Comparison of ENCODE assay signal across 3 cellular contexts in genomic region chr3:58028902-58029301, GRCh38.
TF ChIP-seq lines count a peak whose summit lies in the region.

No MANE protein-coding gene starts in this region.

TF ChIP-seq in A549, 52 proteins besides CTCF, POLR2A, EP300 and RAD21 (continued from another document):
- no peak for TF ChIP-seq BCL3 (IDR thresholded peaks at IDR 0.05)
- no peak for TF ChIP-seq SMC3 (IDR thresholded peaks at IDR 0.05)
- no peak for TF ChIP-seq NPAS2 (CRISPR knock-in tag; IDR thresholded peaks at IDR 0.05; ENCODE audit: borderline replicate concordance)
- TF ChIP-seq HOXB5 (CRISPR knock-in tag; IDR thresholded peaks at IDR 0.05) = no peak
- TF ChIP-seq JUNB (IDR thresholded peaks at IDR 0.05) = no peak
- TF ChIP-seq PHF8 (IDR thresholded peaks at IDR 0.05; ENCODE audit: borderline replicate concordance, low read depth) = no peak
- no peak for TF ChIP-seq ESRRA (IDR thresholded peaks at IDR 0.05; ENCODE audit: borderline replicate concordance, low read length)
- no peak for TF ChIP-seq EHMT2 (IDR thresholded peaks at IDR 0.05; ENCODE audit: low read depth)
- no peak for TF ChIP-seq ATOH8 (CRISPR knock-in tag; IDR thresholded peaks at IDR 0.05; ENCODE audit: low read depth)
- no peak for TF ChIP-seq SREBF2 (IDR thresholded peaks at IDR 0.05)
- no peak for TF ChIP-seq CBX2 (IDR thresholded peaks at IDR 0.05; ENCODE audit: borderline replicate concordance, low read depth)
- no peak for TF ChIP-seq FOSL2 (IDR thresholded peaks at IDR 0.05)
- no peak for TF ChIP-seq FOSL2 (CRISPR knock-in tag; IDR thresholded peaks at IDR 0.05)
- no peak for TF ChIP-seq HOXA7 (CRISPR knock-in tag; IDR thresholded peaks at IDR 0.05)
- no peak for TF ChIP-seq CBX8 (IDR thresholded peaks at IDR 0.05)
- no peak for TF ChIP-seq MAFK (IDR thresholded peaks at IDR 0.05; ENCODE audit: partially characterized antibody)
- TF ChIP-seq ZSCAN20 (CRISPR knock-in tag; IDR thresholded peaks at IDR 0.05) = no peak
- no peak for TF ChIP-seq RCOR1 (IDR thresholded peaks at IDR 0.05; ENCODE audit: low read depth, low read length)
- TF ChIP-seq CEBPB (IDR thresholded peaks at IDR 0.05) = no peak
- TF ChIP-seq CHD4 (IDR thresholded peaks at IDR 0.05; ENCODE audit: borderline replicate concordance) = no peak

TF ChIP-seq in GM23338, 12 proteins besides CTCF, POLR2A, EP300 and RAD21:
- no peak for TF ChIP-seq REST (IDR thresholded peaks at IDR 0.05; ENCODE audit: unreplicated experiment)
TF ChIP-seq in GM23338: peak in this region for 0.

TF ChIP-seq in WTC11, 78 proteins besides CTCF, POLR2A, EP300 and RAD21 (continued from another document):
- TF ChIP-seq MAX (CRISPR knock-in tag; IDR thresholded peaks at IDR 0.05) (no peak), FOXK1 (CRISPR knock-in tag; IDR thresholded peaks at IDR 0.05) (no peak)
- TF ChIP-seq, protein P1, sequence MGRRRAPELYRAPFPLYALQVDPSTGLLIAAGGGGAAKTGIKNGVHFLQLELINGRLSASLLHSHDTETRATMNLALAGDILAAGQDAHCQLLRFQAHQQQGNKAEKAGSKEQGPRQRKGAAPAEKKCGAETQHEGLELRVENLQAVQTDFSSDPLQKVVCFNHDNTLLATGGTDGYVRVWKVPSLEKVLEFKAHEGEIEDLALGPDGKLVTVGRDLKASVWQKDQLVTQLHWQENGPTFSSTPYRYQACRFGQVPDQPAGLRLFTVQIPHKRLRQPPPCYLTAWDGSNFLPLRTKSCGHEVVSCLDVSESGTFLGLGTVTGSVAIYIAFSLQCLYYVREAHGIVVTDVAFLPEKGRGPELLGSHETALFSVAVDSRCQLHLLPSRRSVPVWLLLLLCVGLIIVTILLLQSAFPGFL (CRISPR knock-in tag; IDR thresholded peaks at IDR 0.05; ENCODE audit: borderline replicate concordance) = no peak
